ENCODE assay signal across 21 cellular contexts in the genomic region with DNA sequence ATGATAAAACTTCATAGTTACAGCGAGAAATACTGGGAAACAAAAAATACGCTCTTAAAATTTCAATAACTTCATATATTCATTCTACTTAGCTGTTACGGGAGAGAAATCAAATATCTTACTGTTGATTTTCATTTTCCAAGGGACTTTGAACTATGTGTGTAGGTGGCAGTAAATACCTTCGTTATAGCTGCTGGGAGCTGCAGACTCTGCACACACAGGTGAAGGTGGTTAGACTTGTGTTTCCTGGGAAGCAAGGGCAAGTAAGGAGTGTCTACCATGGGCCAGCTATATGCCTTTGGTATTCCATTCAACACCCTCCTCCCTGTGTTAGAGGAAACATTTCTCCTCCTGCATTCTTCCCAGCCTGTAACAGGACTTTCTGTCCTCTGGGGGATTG. TPM values are rescaled to one million over a fixed set of nuclear protein-coding genes. Genes with fewer than 3 reads are reported as not detected.
"Had no signal": no experiment of that assay in that cellular context is flagged by ENCODE, and none has a peak within 500 bp of the region (broad histone marks: within the 10 kb centered on the region; RNA-seq: fewer than 3 reads in every experiment).

No MANE protein-coding gene starts in this region.

- H3K9me3 ChIP-seq: esophagus squamous epithelium, gastroesophageal sphincter, ovary had no signal

- H3K27me3 ChIP-seq: esophagus squamous epithelium, gastroesophageal sphincter, neural progenitor cell, ovary had no signal

- DNase-seq: effector memory CD8-positive, alpha-beta T cell; esophagus squamous epithelium; foreskin fibroblast; glutamatergic neuron; immature natural killer cell; mammary epithelial cell; nucleus accumbens; ovary; right cardiac atrium; stimulated activated CD4-positive, alpha-beta T cell treated with anti-CD3 and anti-CD28 coated beads, Interleukin-2, amount 100 ng/mL, for 48 hours; stimulated activated naive CD4-positive, alpha-beta T cell treated with Interleukin-2 at 50 U/mL for 16 hours had no signal

- H3K4me3 ChIP-seq: esophagus squamous epithelium, gastroesophageal sphincter, neural progenitor cell, ovary, smooth muscle cell had no signal

- H3K27ac Mint-ChIP-seq: effector memory CD8-positive, alpha-beta T cell; immature natural killer cell; natural killer cell treated with Interleukin-12 subunit alpha and Interleukin-12 subunit beta and Interleukin-15 and Interleukin-18, amount 100 ng/mL, for 72 hours; neural progenitor cell; progenitor cell of endocrine pancreas; type B pancreatic cell had no signal

- H3K4me1 ChIP-seq: esophagus squamous epithelium had no signal

- H3K27ac ChIP-seq: esophagus squamous epithelium, gastroesophageal sphincter, neural progenitor cell, ovary had no signal

- H3K4me3 Mint-ChIP-seq: effector memory CD8-positive, alpha-beta T cell; immature natural killer cell; natural killer cell treated with Interleukin-12 subunit alpha and Interleukin-12 subunit beta and Interleukin-15 and Interleukin-18, amount 100 ng/mL, for 72 hours; neural progenitor cell; type B pancreatic cell had no signal

- H3K9me3 Mint-ChIP-seq: effector memory CD8-positive, alpha-beta T cell; immature natural killer cell; natural killer cell treated with Interleukin-12 subunit alpha and Interleukin-12 subunit beta and Interleukin-15 and Interleukin-18, amount 100 ng/mL, for 72 hours; neural progenitor cell; type B pancreatic cell had no signal

- ATAC-seq: effector memory CD8-positive, alpha-beta T cell; gastroesophageal sphincter; natural killer cell treated with Interleukin-12 subunit alpha and Interleukin-12 subunit beta and Interleukin-15 and Interleukin-18, amount 100 ng/mL, for 72 hours; right cardiac atrium had no signal

- H3K4me1 Mint-ChIP-seq: immature natural killer cell had no signal

- H3K36me3 ChIP-seq: esophagus squamous epithelium, neural progenitor cell, ovary had no signal

- H3K9ac ChIP-seq: neural progenitor cell had no signal

- H3K27me3 Mint-ChIP-seq: progenitor cell of endocrine pancreas, type B pancreatic cell had no signal

- FAIRE-seq: keratinocyte, urothelium cell line had no signal

- H3K36me3 Mint-ChIP-seq: immature natural killer cell; natural killer cell treated with Interleukin-12 subunit alpha and Interleukin-12 subunit beta and Interleukin-15 and Interleukin-18, amount 100 ng/mL, for 72 hours; type B pancreatic cell had no signal

RNA-seq across cellular contexts. Expression of a gene that starts 51.4 kb away (rescaled TPM):
- total RNA-seq: epithelial cell of proximal tubule; mononuclear cell; natural killer cell treated with Interleukin-12 subunit alpha and Interleukin-12 subunit beta and Interleukin-15 and Interleukin-18, amount 100 ng/mL, for 72 hours had no signal
- polyA plus RNA-seq: immature natural killer cell had no signal
